8 cellular contexts compared by ENCODE assay signal in genomic region chr19:47608074-47608907, GRCh38. TPM values are rescaled to one million over a fixed set of nuclear protein-coding genes. Genes with fewer than 3 reads are reported as not detected.
DNase-seq lines count a peak whose midpoint lies in the region; TF ChIP-seq lines count a peak whose summit lies in the region.

No MANE protein-coding gene starts in this region.

- WGBS in GM23248 (ENCODE audit: low coverage in 1 of 2, low lambda C conversion rate in 2 of 2, missing lambda C conversion rate in 2 of 2), 2 experiments: 1% methylated on average over 52 to 62 of the region's 93 CpGs
- WGBS in stomach, 5 donors: 0 to 1% (median 1%) methylated on average over 58 to 93 of the region's 93 CpGs

- H4K20me1 ChIP-seq in GM23248 (ENCODE audit: insufficient read depth): no peaks in the 10 kb centered on the region

- peak in 1 of 4 donors; percentile 28 for TF ChIP-seq POLR2A in stomach (IDR thresholded peaks at IDR 0.05)

- peak overlapping the region; percentile 72 for H3K27ac Mint-ChIP-seq in neural crest cell (ENCODE audit: unreplicated experiment)

- H3K27ac ChIP-seq in GM23248 (peak overlapping the region; percentile 95), stomach (peak overlapping the region; percentile 95 to 99 (median 99))

- peaks cover 9% of the 10 kb centered on the region for H3K27me3 Mint-ChIP-seq in neural crest cell (ENCODE audit: low read depth)

- H3F3A ChIP-seq in GM23248 (ENCODE audit: insufficient read depth): peaks cover 11% of the 10 kb centered on the region

- DNase-seq in EH (ENCODE audit: low read depth) (peak; percentile 94), GM23248 (peak; percentile 96), LNCaP clone FGC (ENCODE audit: low read depth) (no peak), RPMI7951 (ENCODE audit: low read depth) (peak; percentile 93), fibroblast of the conjunctiva (ENCODE audit: low read depth) (peak; percentile 89), neural crest cell (ENCODE audit: low read depth, low spot score) (peak; percentile 93), stomach (peak; percentile 96)
- DNase-seq in activated effector memory CD4-positive, alpha-beta T cell treated with anti-CD3 and anti-CD28 coated beads, Interleukin-2, amount 50 U/mL, for 16 hours: peak; percentile 98

- peak overlapping the region; percentile 82 for H3K4me2 ChIP-seq in GM23248 (ENCODE audit: unreplicated experiment)

- H3K27me3 ChIP-seq in GM23248 (replicated peaks; ENCODE audit: insufficient read depth): no peaks in the 10 kb centered on the region
- no peaks in the 10 kb centered on the region for H3K27me3 ChIP-seq in stomach

- H2AFZ ChIP-seq in GM23248: peak overlapping the region; percentile 83

- H3K9me3 Mint-ChIP-seq in neural crest cell: no peaks in the 10 kb centered on the region

- intact Hi-C loops in stomach (cut with DNase I; ENCODE audit: low total_unique reads): no loop called here

- H3K4me3 Mint-ChIP-seq in neural crest cell: peak overlapping the region; percentile 87

- H3K4me1 ChIP-seq in GM23248 (ENCODE audit: insufficient read depth) (peaks cover 20% of the 10 kb centered on the region), stomach (peaks cover 33 to 46% (median 42%) of the 10 kb centered on the region in 4 donors)

- in situ Hi-C loops in GM23248 (cut with MboI): no loop called here

- H3K4me1 Mint-ChIP-seq in neural crest cell: peaks cover 27% of the 10 kb centered on the region

- H3K9me3 ChIP-seq in GM23248 (ENCODE audit: low read depth): no peaks in the 10 kb centered on the region
- H3K9me3 ChIP-seq in stomach: no peaks in the 10 kb centered on the region

- TF ChIP-seq EP300 in stomach (IDR thresholded peaks at IDR 0.05): no peak

- peak overlapping the region; percentile 100 for H3K9ac ChIP-seq in GM23248

- H3K36me3 Mint-ChIP-seq in neural crest cell (ENCODE audit: low read depth): no peaks in the 10 kb centered on the region

- peak overlapping the region; percentile 96 for H3K4me3 ChIP-seq in GM23248
- peak overlapping the region; percentile 73 for H3K4me3 ChIP-seq in LNCaP clone FGC (ENCODE audit: low read depth, low read length)
- H3K4me3 ChIP-seq in stomach: peak overlapping the region; percentile 83 to 98 (median 90)

- no peaks in the 10 kb centered on the region for H3K36me3 ChIP-seq in GM23248 (ENCODE audit: low read depth)
- no peaks in the 10 kb centered on the region for H3K36me3 ChIP-seq in stomach

- no peak for TF ChIP-seq CTCF in LNCaP clone FGC (IDR thresholded peaks at IDR 0.05; ENCODE audit: control insufficient read depth, extremely low read depth, insufficient read depth)
- peak; percentile 56 for TF ChIP-seq CTCF in neural crest cell (conservative IDR thresholded peaks at IDR 0.05)
- peak in 3 of 7 experiments; percentile 7 to 35 (median 32) for TF ChIP-seq CTCF in stomach (IDR thresholded peaks at IDR 0.05)

- peaks cover 63% of the 10 kb centered on the region for H3K79me2 ChIP-seq in GM23248 (ENCODE audit: insufficient read depth)

- no peaks in the 10 kb centered on the region for H3K9me2 ChIP-seq in GM23248 (ENCODE audit: insufficient read depth)

RNA-seq across cellular contexts. Expression of gene BICRA, which starts 0.6 kb away (rescaled TPM):
- 0.86 and 3.8 TPM in 2 replicates for total RNA-seq in GM23248 (2014; rRNA removed; shearing (Covaris generic))
- polyA plus RNA-seq in GM23248 (2016; fragmentation: Nextera tagmentation; extraction: Ambion mirVana) (0.81 and 1.1 TPM in 2 replicates), stomach (1 to 10 TPM; 2.7 to 4.2 (median 2.9) TPM)
- total RNA-seq in RPMI7951 (2014; rRNA removed; shearing (Covaris generic)): 2.8 and 4.4 TPM in 2 replicates
- total RNA-seq in neural crest cell (28.5 and 28.9 TPM in 2 replicates), stomach (10 to 100 TPM in 4 of 5 donors, 1 to 10 TPM in 1; 8.3 to 13.4 (median 11.9) TPM)

RNA-seq across cellular contexts. Expression of gene ZNF541, which starts 35.3 kb away (rescaled TPM):
- total RNA-seq in GM23248 (2014; rRNA removed; shearing (Covaris generic)): not detected in 2 replicates
- 0.11 and 0.15 TPM in 2 replicates for polyA plus RNA-seq in GM23248 (2016; fragmentation: Nextera tagmentation; extraction: Ambion mirVana)
- total RNA-seq in RPMI7951 (2014; rRNA removed; shearing (Covaris generic)): not detected in 2 replicates
- total RNA-seq in neural crest cell: not detected in 2 replicates
- total RNA-seq in stomach: under 1 TPM in 1 of 5 donors, not detected in 4; 0.18 TPM
- under 1 TPM in 2 of 3 donors, not detected in 1; 0.08 to 0.19 TPM for polyA plus RNA-seq in stomach
